In genomic region chr13:50080856-50081105, GRCh38 we compare ENCODE assay signal across 2 cellular contexts.
TF ChIP-seq lines count a peak whose summit lies in the region.

No MANE protein-coding gene starts in this region.

TF ChIP-seq in SK-N-SH, 30 proteins besides CTCF, POLR2A, EP300 and RAD21 (continued from another document):
- TF ChIP-seq TAF1 (IDR thresholded peaks at IDR 0.05; ENCODE audit: borderline replicate concordance, low read depth, low read length) (no peak), CHD2 (IDR thresholded peaks at IDR 0.05; ENCODE audit: low read length, partially characterized antibody) (no peak), EZH2phosphoT487 (IDR thresholded peaks at IDR 0.05; ENCODE audit: borderline replicate concordance, low read depth) (no peak), NFIC (IDR thresholded peaks at IDR 0.05; ENCODE audit: borderline replicate concordance) (no peak), RFX5 (IDR thresholded peaks at IDR 0.05; ENCODE audit: low read length) (no peak), REST (IDR thresholded peaks at IDR 0.05; ENCODE audit: low read depth, low read length) (no peak), SIN3A (IDR thresholded peaks at IDR 0.05; ENCODE audit: borderline replicate concordance, low read depth, low read length) (no peak), GABPA (IDR thresholded peaks at IDR 0.05; ENCODE audit: low read depth) (no peak), ZBTB33 (IDR thresholded peaks at IDR 0.05; ENCODE audit: borderline replicate concordance, low read depth) (no peak), GATA2 (CRISPR knock-in tag; IDR thresholded peaks at IDR 0.05) (no peak), TEAD4 (IDR thresholded peaks at IDR 0.05; ENCODE audit: borderline replicate concordance, insufficient read depth) (no peak), RXRA (IDR thresholded peaks at IDR 0.05; ENCODE audit: borderline replicate concordance, low read depth) (no peak), MAX (IDR thresholded peaks at IDR 0.05; ENCODE audit: low read depth) (no peak)

TF ChIP-seq in SK-N-SH treated with all-trans-retinoic acid at 6 μM for 48 hours, 23 proteins besides CTCF, POLR2A, EP300 and RAD21 (continued from another document):
- no peak for TF ChIP-seq TSHZ2 (CRISPR knock-in tag; IDR thresholded peaks at IDR 0.05)
- no peak for TF ChIP-seq PPARA (CRISPR knock-in tag; IDR thresholded peaks at IDR 0.05; ENCODE audit: borderline replicate concordance)
